17 cellular contexts compared by ENCODE assay signal in the genomic region with DNA sequence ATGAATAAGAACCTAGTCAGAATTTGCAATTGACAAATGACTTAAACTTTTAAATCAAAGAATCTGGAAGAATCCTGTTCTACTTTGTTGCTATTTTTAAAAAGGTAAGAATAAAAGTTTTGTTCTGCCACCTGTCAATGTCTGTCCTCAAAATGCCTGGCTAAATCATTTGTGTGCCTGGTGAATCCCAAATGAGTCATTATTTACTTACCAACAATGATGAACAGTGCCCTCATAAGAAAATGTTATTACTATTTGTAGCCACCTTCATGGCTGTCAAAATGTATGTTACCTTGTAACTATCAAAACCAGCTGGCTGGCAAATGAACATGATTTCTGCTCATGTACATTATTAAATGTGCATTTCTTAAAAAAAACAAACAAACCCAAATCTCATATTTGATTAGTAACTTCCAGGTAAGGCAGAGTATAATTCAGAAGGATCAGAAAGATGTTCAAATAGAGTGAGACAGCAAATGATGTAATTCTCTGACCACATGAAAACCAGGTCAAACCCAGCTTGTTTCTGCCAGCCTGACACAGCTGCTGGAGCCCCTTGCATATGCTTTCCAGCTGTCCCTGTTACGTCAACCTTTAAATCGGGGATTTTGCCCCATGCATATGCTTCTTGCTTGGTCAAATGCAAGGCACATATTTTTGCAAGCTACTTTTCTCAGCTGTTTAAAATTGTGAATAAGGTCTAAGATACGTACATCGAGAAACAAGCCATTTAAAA.
DNase-seq lines count a peak whose midpoint lies in the region; ATAC-seq and TF ChIP-seq lines count a peak whose summit lies in the region.
"Had no signal": no experiment of that assay in that cellular context is flagged by ENCODE, and none has a peak within 500 bp of the region (broad histone marks: within the 10 kb centered on the region; RNA-seq: fewer than 3 reads in every experiment).

No MANE protein-coding gene starts in this region.

- DNase-seq in left ventricle myocardium superior (no peak), heart right ventricle (no peak), SHP77 (lab: John Stamatoyannopoulos, UW) (peak; percentile 78 to 93), fibroblast of peridontal ligament (ENCODE audit: extremely low read depth) (peak; percentile 17), HFFc6 (no peak), iPS-NIHi7 (ENCODE audit: extremely low spot score) (no peak), cerebellum (ENCODE audit: low spot score) (no peak)
- DNase-seq: ACHN; activated CD4-positive, alpha-beta memory T cell treated with anti-CD3 and anti-CD28 coated beads for 36 hours; Calu3; mesendoderm; MG63; NCI-H2081 treated with DMSO at 0.1 percent for 48 hours; sigmoid colon; stimulated activated naive CD4-positive, alpha-beta T cell had no signal

- H3K4me1 Mint-ChIP-seq in HFFc6 (ENCODE audit: low read depth) = no peaks in the 10 kb centered on the region

- H3K36me3 ChIP-seq in heart right ventricle = no peaks in the 10 kb centered on the region
- H3K36me3 ChIP-seq: MG63, sigmoid colon had no signal

- H3K27me3 ChIP-seq in heart right ventricle = no peaks in the 10 kb centered on the region
- H3K27me3 ChIP-seq: MG63, sigmoid colon had no signal

- intact Hi-C loops in left ventricle myocardium superior (cut with micrococcal nuclease) = no loop called here
- intact Hi-C loops in heart right ventricle (cut with DNase I) = no loop called here

- H3K4me1 ChIP-seq in heart right ventricle = peaks cover 0 to 31% (median 11%) of the 10 kb centered on the region in 9 donors

- ATAC-seq in left ventricle myocardium superior (peak; percentile 11), heart right ventricle (no peak), HG02970 (IDR thresholded peaks at IDR 0.05; ENCODE audit: low FRiP score, unreplicated experiment) (no peak)

- H3K4me3 Mint-ChIP-seq in HFFc6 = no peak overlapping the region
- H3K4me3 Mint-ChIP-seq: activated CD4-positive, alpha-beta memory T cell treated with anti-CD3 and anti-CD28 coated beads for 36 hours had no signal

- H3K9me3 Mint-ChIP-seq in HFFc6 = no peaks in the 10 kb centered on the region
- H3K9me3 Mint-ChIP-seq: activated CD4-positive, alpha-beta memory T cell treated with anti-CD3 and anti-CD28 coated beads for 36 hours had no signal

- TF ChIP-seq CTCF in heart right ventricle (IDR thresholded peaks at IDR 0.05) = no peak
- TF ChIP-seq CTCF in HFFc6 (IDR thresholded peaks at IDR 0.05) = no peak

- H3K27ac ChIP-seq in heart right ventricle = peak overlapping the region in 2 of 10 donors; percentile 23 to 49
- H3K27ac ChIP-seq: sigmoid colon, SK-N-MC had no signal

- no peak overlapping the region for H3K27ac Mint-ChIP-seq in HFFc6
- H3K27ac Mint-ChIP-seq: activated CD4-positive, alpha-beta memory T cell treated with anti-CD3 and anti-CD28 coated beads for 36 hours had no signal

- no peak overlapping the region for H3K4me3 ChIP-seq in heart right ventricle
- H3K4me3 ChIP-seq: MG63, sigmoid colon, SK-N-MC had no signal

- WGBS in heart right ventricle, 2 donors = 83 to 84% methylated on average over 4 of the region's 4 CpGs

- no peaks in the 10 kb centered on the region for H3K9me3 ChIP-seq in heart right ventricle
- H3K9me3 ChIP-seq: MG63, sigmoid colon had no signal

- H3K36me3 Mint-ChIP-seq in HFFc6 (ENCODE audit: low read depth) = no peaks in the 10 kb centered on the region
- H3K36me3 Mint-ChIP-seq: activated CD4-positive, alpha-beta memory T cell treated with anti-CD3 and anti-CD28 coated beads for 36 hours had no signal

- H3K27me3 Mint-ChIP-seq in HFFc6 (ENCODE audit: insufficient read depth) = peaks cover 7% of the 10 kb centered on the region

Comparison
In these comparisons a context has a peak if more than half of its experiments do, and no peak if none do; other contexts are left out.
1. DNase-seq: peak in SHP77 (2 of 2) and fibroblast of peridontal ligament (single experiment); none in left ventricle myocardium superior (single experiment), heart right ventricle (0 of 2), HFFc6 (single experiment), iPS-NIHi7 (single experiment) and cerebellum (single experiment).